In genomic region chr7:155806096-155806871, GRCh38 we compare ENCODE assay signal across 10 cellular contexts. TPM values are rescaled to one million over a fixed set of nuclear protein-coding genes. Genes with fewer than 3 reads are reported as not detected.
A peak's percentile ranks its signal among the peaks of the same experiment; 100 is the strongest.
DNase-seq lines count a peak whose midpoint lies in the region; ATAC-seq and TF ChIP-seq lines count a peak whose summit lies in the region.
"Had no signal": no experiment of that assay in that cellular context is flagged by ENCODE, and none has a peak within 500 bp of the region (broad histone marks: within the 10 kb centered on the region; RNA-seq: fewer than 3 reads in every experiment).

No MANE protein-coding gene starts in this region.

- peak overlapping the region; percentile 77 for H2AFZ ChIP-seq in parathyroid adenoma

- H3K27ac ChIP-seq in AG04450 (ENCODE audit: low read depth, low read length) (no peak overlapping the region), parathyroid adenoma (no peak overlapping the region)

- TF ChIP-seq CTCF in AG04450 (IDR thresholded peaks at IDR 0.05; ENCODE audit: low read depth, low read length) (no peak; the same call in 1 of the 2 replicates), glutamatergic neuron (IDR thresholded peaks at IDR 0.05; ENCODE audit: partially characterized antibody, unreplicated experiment) (peak; percentile 29), parathyroid adenoma (IDR thresholded peaks at IDR 0.05) (no peak)

- H3K27me3 ChIP-seq in AG04450 (ENCODE audit: control insufficient read depth, insufficient read depth, low read length) (peaks cover 72% of the 10 kb centered on the region), parathyroid adenoma (ENCODE audit: control insufficient read depth, insufficient read depth, low read length) (peaks cover 7% of the 10 kb centered on the region)

- H3K79me2 ChIP-seq in parathyroid adenoma = no peaks in the 10 kb centered on the region

- H3K9me3 ChIP-seq in AG04450 (ENCODE audit: control insufficient read depth, insufficient read depth, low read length) = no peaks in the 10 kb centered on the region; the same call in 1 of the 2 replicates
- H3K9me3 ChIP-seq in parathyroid adenoma (ENCODE audit: control insufficient read depth, low read length) = no peaks in the 10 kb centered on the region

- H3K27me3 Mint-ChIP-seq in T-cell (peaks cover 29 to 59% of the 10 kb centered on the region in 2 donors), glutamatergic neuron (ENCODE audit: unreplicated experiment) (peaks cover 20% of the 10 kb centered on the region)

- no peaks in the 10 kb centered on the region for H3K36me3 ChIP-seq in parathyroid adenoma (ENCODE audit: control insufficient read depth, insufficient read depth, low read length)

- DNase-seq in AG04450 (ENCODE audit: low read depth, low spot score) (no peak), T-cell (no peak), glutamatergic neuron (peak; percentile 54), islet precursor cell (no peak)
- no peak for DNase-seq in activated CD4-positive, alpha-beta T cell treated with anti-CD3 and anti-CD28 coated beads for 48 hours

- ATAC-seq in T-cell (replicated peaks in 1 of 4) = no peak
- no peak for ATAC-seq in HG03159 (IDR thresholded peaks at IDR 0.05; ENCODE audit: unreplicated experiment)
- no peak for ATAC-seq in GM21528 (IDR thresholded peaks at IDR 0.05; ENCODE audit: low FRiP score, unreplicated experiment)

- POLR2A ChIA-PET in AG04450 (lab: Yijun Ruan, JAX) = no interaction called here
- POLR2A ChIA-PET in T-cell (lab: Charles Lee) = no interaction called here

- H3K4me3 ChIP-seq in AG04450 (ENCODE audit: low read depth, low read length) (peak overlapping the region; percentile 49), parathyroid adenoma (ENCODE audit: low read depth, low read length) (peak overlapping the region; percentile 43)

- peak overlapping the region; percentile 21 to 72 (median 28) for H3K4me3 Mint-ChIP-seq in T-cell
- H3K4me3 Mint-ChIP-seq in glutamatergic neuron (ENCODE audit: unreplicated experiment) = peak overlapping the region; percentile 52

- no peak overlapping the region for H3K9ac ChIP-seq in parathyroid adenoma

- H3K27ac Mint-ChIP-seq in T-cell (no peak overlapping the region), glutamatergic neuron (ENCODE audit: unreplicated experiment) (no peak overlapping the region)

- H3K9me3 Mint-ChIP-seq in T-cell (no peaks in the 10 kb centered on the region), glutamatergic neuron (ENCODE audit: unreplicated experiment) (peaks cover 2% of the 10 kb centered on the region)

- no peaks in the 10 kb centered on the region for H3K36me3 Mint-ChIP-seq in T-cell
- H3K36me3 Mint-ChIP-seq in glutamatergic neuron (ENCODE audit: unreplicated experiment) = no peaks in the 10 kb centered on the region

- peak overlapping the region; percentile 72 for H3K4me2 ChIP-seq in parathyroid adenoma (ENCODE audit: low read length)

- CTCF ChIA-PET in AG04450 (lab: Charles Lee) = interaction anchor here (1.0 to 1.7 kb wide), 9 partner anchors 54 to 1142 kb away, joined by 3 to 8 read pairs (median 4); no protein-coding TSS in a partner anchor
- CTCF ChIA-PET in T-cell (lab: Charles Lee) = interaction anchor here in 1 of 2 donors (0.5 kb wide), 1 partner anchor 1009 kb away, joined by 3 read pairs; no protein-coding TSS in a partner anchor

- peaks cover 5% of the 10 kb centered on the region for H3K4me1 ChIP-seq in parathyroid adenoma

- H3K4me1 Mint-ChIP-seq in T-cell = peaks cover 9 to 42% (median 28%) of the 10 kb centered on the region in 3 donors
- H3K4me1 Mint-ChIP-seq in glutamatergic neuron (ENCODE audit: low read depth, unreplicated experiment) = no peaks in the 10 kb centered on the region

RNA-seq across cellular contexts. Expression of gene SHH, which starts 6.0 kb away (rescaled TPM):
- polyA plus RNA-seq in AG04450 (2011; rRNA removed) = 0.01 TPM in 1 of 2 replicates, not detected in the other
- polyA minus RNA-seq in AG04450 (2011; rRNA and poly(A)+ RNA removed) = not detected in 2 replicates
- total RNA-seq in T-cell = under 1 TPM in 1 of 5 donors, not detected in 4; 0.06 TPM
- total RNA-seq in glutamatergic neuron (ENCODE audit: unreplicated experiment) = not detected
- total RNA-seq: LHCN-M2 had no signal
- polyA plus RNA-seq: BJ had no signal
